In the genomic region with DNA sequence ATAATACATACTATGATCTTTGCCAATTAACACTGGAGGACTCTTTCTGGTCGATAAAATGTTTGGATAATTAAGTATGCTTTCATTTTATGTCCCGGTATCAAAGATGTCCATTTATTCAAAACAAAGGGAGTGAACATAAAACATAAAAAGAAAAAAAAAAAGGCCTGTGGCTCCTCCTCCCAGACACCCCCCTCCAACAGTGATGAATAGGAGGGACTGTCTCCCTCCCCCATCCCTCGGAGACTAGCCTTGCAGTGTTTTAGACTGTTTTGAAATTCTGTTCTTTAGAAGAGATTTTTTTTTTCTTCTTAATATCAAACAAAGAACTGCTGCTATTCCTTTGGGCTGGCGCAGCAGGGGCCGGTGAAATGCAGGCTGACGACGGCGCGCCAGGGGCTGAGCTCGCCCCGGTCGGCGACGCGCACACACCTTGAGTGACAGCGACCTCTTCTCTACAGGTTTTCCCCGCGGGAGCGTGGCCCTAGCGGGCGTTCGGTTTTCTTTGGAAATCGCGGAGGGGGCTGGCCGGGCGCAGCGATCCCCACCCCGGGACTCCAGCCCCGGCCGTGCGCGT, we compare ENCODE assay signal across 8 cellular contexts. TPM values are rescaled to one million over a fixed set of nuclear protein-coding genes. Genes with fewer than 3 reads are reported as not detected.
A peak's percentile ranks its signal among the peaks of the same experiment; 100 is the strongest.
DNase-seq lines count a peak whose midpoint lies in the region; ATAC-seq, FAIRE-seq and TF ChIP-seq lines count a peak whose summit lies in the region.

A gene with protein sequence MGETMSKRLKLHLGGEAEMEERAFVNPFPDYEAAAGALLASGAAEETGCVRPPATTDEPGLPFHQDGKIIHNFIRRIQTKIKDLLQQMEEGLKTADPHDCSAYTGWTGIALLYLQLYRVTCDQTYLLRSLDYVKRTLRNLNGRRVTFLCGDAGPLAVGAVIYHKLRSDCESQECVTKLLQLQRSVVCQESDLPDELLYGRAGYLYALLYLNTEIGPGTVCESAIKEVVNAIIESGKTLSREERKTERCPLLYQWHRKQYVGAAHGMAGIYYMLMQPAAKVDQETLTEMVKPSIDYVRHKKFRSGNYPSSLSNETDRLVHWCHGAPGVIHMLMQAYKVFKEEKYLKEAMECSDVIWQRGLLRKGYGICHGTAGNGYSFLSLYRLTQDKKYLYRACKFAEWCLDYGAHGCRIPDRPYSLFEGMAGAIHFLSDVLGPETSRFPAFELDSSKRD (plus strand): TSS at position 235 of the 577 bp plus-strand sequence. CDS start 689 bp downstream, outside the sequence.

- H4K20me1 ChIP-seq in DOHH2 (ENCODE audit: control insufficient read depth, insufficient read depth, low read depth, low read length) (no peaks in the 10 kb centered on the region), HepG2 (ENCODE audit: insufficient read depth, low read length) (no peaks in the 10 kb centered on the region)

- in situ Hi-C loops in HepG2 (cut with HindIII; ENCODE audit: extremely low pct_ligation_motif_present, low pct_unique_long_range_greater_than_20kb) = no loop called here

- H3K79me2 ChIP-seq in DOHH2 (ENCODE audit: control insufficient read depth, low read length) (peaks cover 8% of the 10 kb centered on the region), HepG2 (ENCODE audit: insufficient read depth, low read length) (peaks cover 21% of the 10 kb centered on the region)

- under 1% methylated on average over 29 of the region's 32 CpGs for WGBS in HUES64
- 0% methylated on average over 22 of the region's 32 CpGs for WGBS in HepG2 (ENCODE audit: low lambda C conversion rate)

- no peak for FAIRE-seq in HepG2 (lab: Jason Lieb, UNC)

- H3K4me2 ChIP-seq in DOHH2 (ENCODE audit: low read length) (peak within 1 kb of the TSS; percentile 72), HepG2 (ENCODE audit: low read depth, low read length) (peak within 1 kb of the TSS; percentile 71)

- no peaks in the 10 kb centered on the region for H3K9me2 ChIP-seq in DOHH2 (replicated peaks; ENCODE audit: control insufficient read depth, low read length)

- BruUV-seq in HepG2 (replicated peaks; lab: Mats Ljungman, UMichigan) = no TSS peak

- POLR2A ChIA-PET in HepG2 (lab: Yijun Ruan, JAX) = interaction anchor here (0.8 to 1.9 kb wide), 13 partner anchors 8 to 741 kb away, joined by 3 to 8 read pairs (median 4); a partner anchor contains a TSS

- DNase-seq in SK-N-MC (ENCODE audit: low read depth, low spot score) (no peak), cerebellum (ENCODE audit: low spot score) (peak; percentile 63), HepG2 (ENCODE audit: low spot score) (no peak), iPS-NIHi11 (ENCODE audit: low spot score) (no peak)
- DNase-seq in stimulated activated CD8-positive, alpha-beta memory T cell treated with anti-CD3 and anti-CD28 coated beads, Interleukin-12 subunit alpha, Interleukin-12 subunit beta, amount 100 ng/mL, for 1 hour (ENCODE audit: low read depth) = peak; percentile 11

- peak within 1 kb of the TSS; percentile 97 for H3K4me3 ChIP-seq in DOHH2 (ENCODE audit: low read length)
- H3K4me3 ChIP-seq in HUES64 (ENCODE audit: low read length) = peak within 1 kb of the TSS; percentile 82
- H3K4me3 ChIP-seq in SK-N-MC = peak within 1 kb of the TSS; percentile 90
- H3K4me3 ChIP-seq in HepG2 (replicated peaks in 1 of 3; ENCODE audit: insufficient read depth in 1 of 3, low read depth in 2 of 3, low read length in 3 of 3) = peak within 1 kb of the TSS; percentile 98 to 99 (median 98)

- no peak for TF ChIP-seq EP300 in HepG2 (IDR thresholded peaks at IDR 0.05; ENCODE audit: low read depth in 2 of 2, low read length in 2 of 2)
- no peak for TF ChIP-seq EP300 in HepG2 (CRISPR knock-in tag; IDR thresholded peaks at IDR 0.05; ENCODE audit: borderline replicate concordance)

- TF ChIP-seq RAD21 in HepG2 (CRISPR knock-in tag; IDR thresholded peaks at IDR 0.05) = no peak

- no peak within 1 kb of the TSS for H2AFZ ChIP-seq in HepG2 (ENCODE audit: low read length)

- H3K4me1 ChIP-seq in DOHH2 (ENCODE audit: control insufficient read depth, low read length) (peaks cover 29% of the 10 kb centered on the region), HUES64 (ENCODE audit: insufficient read depth, low read length) (peaks cover 16% of the 10 kb centered on the region; the same call in 1 of the 2 replicates), HepG2 (ENCODE audit: insufficient read depth, low read length) (peaks cover 44% of the 10 kb centered on the region)

- H3K27me3 ChIP-seq in DOHH2 (ENCODE audit: control insufficient read depth, low read length) = no peaks in the 10 kb centered on the region
- no peaks in the 10 kb centered on the region for H3K27me3 ChIP-seq in HUES64 (ENCODE audit: insufficient read depth, low read length)
- no peaks in the 10 kb centered on the region; a peak in 1 of 5 replicates for H3K27me3 ChIP-seq in HepG2 (ENCODE audit: control insufficient read depth in 1 of 2, insufficient read depth in 2 of 2, low read length in 2 of 2)

- intact Hi-C loops in HepG2 (cut with micrococcal nuclease; ENCODE audit: unreplicated experiment) = loop anchor here (2.0 kb wide), 1 partner anchor 206 kb away; no protein-coding TSS in a partner anchor

- TF ChIP-seq CTCF in DOHH2 (IDR thresholded peaks at IDR 0.05; ENCODE audit: low read depth, low read length, poor library complexity, severe bottlenecking) = no peak
- TF ChIP-seq CTCF in HepG2 (CRISPR knock-in tag; IDR thresholded peaks at IDR 0.05) = no peak

- H3K36me3 ChIP-seq in DOHH2 (ENCODE audit: control insufficient read depth, low read length) = peaks cover 18% of the 10 kb centered on the region
- H3K36me3 ChIP-seq in HUES64 (ENCODE audit: insufficient read depth, low read length) = no peaks in the 10 kb centered on the region
- no peaks in the 10 kb centered on the region for H3K36me3 ChIP-seq in SK-N-MC (ENCODE audit: insufficient read depth, low read length)
- no peaks in the 10 kb centered on the region; a peak in 1 of 5 replicates for H3K36me3 ChIP-seq in HepG2 (replicated peaks in 1 of 2; ENCODE audit: control insufficient read depth in 1 of 2, insufficient read depth in 2 of 2, low read length in 2 of 2)

- CTCF ChIA-PET in HepG2 (lab: Yijun Ruan, JAX; ENCODE audit: low intra/inter-chr PET ratio, low total read pairs) = no interaction called here

- H3K9me3 ChIP-seq in DOHH2 (ENCODE audit: control insufficient read depth, insufficient read depth, low read length) = no peaks in the 10 kb centered on the region
- no peaks in the 10 kb centered on the region for H3K9me3 ChIP-seq in HUES64 (ENCODE audit: insufficient read depth, low read depth, low read length)
- no peaks in the 10 kb centered on the region for H3K9me3 ChIP-seq in SK-N-MC (ENCODE audit: low read depth, low read length)
- no peaks in the 10 kb centered on the region for H3K9me3 ChIP-seq in HepG2 (ENCODE audit: low read length)

- ATAC-seq in GM21529 (IDR thresholded peaks at IDR 0.05; ENCODE audit: unreplicated experiment) = peak; percentile 33
- ATAC-seq in HepG2 = peak; percentile 62

- H3K27ac ChIP-seq in DOHH2 (ENCODE audit: low read depth, low read length) = peak within 1 kb of the TSS; percentile 85
- peak within 1 kb of the TSS; percentile 99 for H3K27ac ChIP-seq in HUES64 (ENCODE audit: low read depth, low read length)
- H3K27ac ChIP-seq in SK-N-MC = peak within 1 kb of the TSS; percentile 96
- H3K27ac ChIP-seq in HepG2 (ENCODE audit: extremely low read length, insufficient read depth, low read length) = peak within 1 kb of the TSS; percentile 99

- H3K9ac ChIP-seq in HUES64 (ENCODE audit: low read depth, low read length) (peak within 1 kb of the TSS; percentile 99), SK-N-MC (ENCODE audit: insufficient read length) (peak within 1 kb of the TSS; percentile 98), HepG2 (ENCODE audit: insufficient read depth, low read depth, low read length) (peak within 1 kb of the TSS; percentile 100)

- H3F3A ChIP-seq in DOHH2 (ENCODE audit: control insufficient read depth, insufficient read depth) = no peaks in the 10 kb centered on the region

- no peak for TF ChIP-seq POLR2A in HepG2 (IDR thresholded peaks at IDR 0.05; ENCODE audit: insufficient read depth in 1 of 2, low read depth in 2 of 2, low read length in 2 of 2)

TF ChIP-seq in HepG2, 621 proteins besides CTCF, POLR2A, EP300 and RAD21 (continues in another document):
- TF ChIP-seq, protein P1, sequence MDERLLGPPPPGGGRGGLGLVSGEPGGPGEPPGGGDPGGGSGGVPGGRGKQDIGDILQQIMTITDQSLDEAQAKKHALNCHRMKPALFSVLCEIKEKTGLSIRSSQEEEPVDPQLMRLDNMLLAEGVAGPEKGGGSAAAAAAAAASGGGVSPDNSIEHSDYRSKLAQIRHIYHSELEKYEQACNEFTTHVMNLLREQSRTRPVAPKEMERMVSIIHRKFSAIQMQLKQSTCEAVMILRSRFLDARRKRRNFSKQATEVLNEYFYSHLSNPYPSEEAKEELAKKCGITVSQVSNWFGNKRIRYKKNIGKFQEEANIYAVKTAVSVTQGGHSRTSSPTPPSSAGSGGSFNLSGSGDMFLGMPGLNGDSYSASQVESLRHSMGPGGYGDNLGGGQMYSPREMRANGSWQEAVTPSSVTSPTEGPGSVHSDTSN (CRISPR knock-in tag; IDR thresholded peaks at IDR 0.05) = peak; percentile 60
- no peak for TF ChIP-seq SIX4 (CRISPR knock-in tag; IDR thresholded peaks at IDR 0.05)

RNA-seq across cellular contexts. Expression of the gene that starts here (rescaled TPM):
- polyA plus RNA-seq in HUES64 (2013, experiment 1 of 2) = 14.3 TPM
- polyA plus RNA-seq in HUES64 (2013, experiment 2 of 2) = 10.7 TPM
- total RNA-seq in cerebellum (48.2 TPM), HepG2 (2016; rRNA removed; fragmentation: Illumina TruSeq; extraction: Trizol) (13.8 and 22.0 TPM in 2 replicates)
- total RNA-seq in HepG2 (2016; cell fraction: cytosol; rRNA removed; fragmentation: Illumina TruSeq; extraction: Trizol; ENCODE audit: low read depth) = 4.6 and 5.7 TPM in 2 replicates
- total RNA-seq in HepG2 (2016; cell fraction: insoluble cytoplasmic fraction; rRNA removed; fragmentation: Illumina TruSeq; extraction: Trizol) = 14.5 and 21.5 TPM in 2 replicates
- 6.3 TPM in 2 replicates for total RNA-seq in HepG2 (2016; cell fraction: membrane; rRNA removed; fragmentation: Illumina TruSeq; extraction: Trizol)
- 9.4 and 10.2 TPM in 2 replicates for total RNA-seq in HepG2 (2016; cell fraction: nucleus; rRNA removed; fragmentation: Illumina TruSeq; extraction: Trizol)
- 9.8 and 10.0 TPM in 2 replicates for polyA plus RNA-seq in HepG2 (2011; rRNA removed)
- 11.7 and 12.5 TPM in 2 replicates for polyA plus RNA-seq in HepG2 (2011; cell fraction: cytosol; rRNA removed)
- polyA plus RNA-seq in HepG2 (2011; cell fraction: nucleus; rRNA removed) = 3.7 and 6.6 TPM in 2 replicates
- 7.3 and 8.8 TPM in 2 replicates for polyA plus RNA-seq in HepG2 (2012)
- 4.1 and 4.3 TPM in 2 replicates for polyA plus RNA-seq in HepG2 (2016; cell fraction: cytosol; fragmentation: Illumina TruSeq; extraction: Trizol; ENCODE audit: low read depth)
- polyA plus RNA-seq in HepG2 (2016; cell fraction: insoluble cytoplasmic fraction; fragmentation: Illumina TruSeq; extraction: Trizol; ENCODE audit: low read depth) = 19.0 and 21.3 TPM in 2 replicates
- polyA plus RNA-seq in HepG2 (2016; cell fraction: membrane; fragmentation: Illumina TruSeq; extraction: Trizol; ENCODE audit: low read depth) = 5.6 and 6.6 TPM in 2 replicates
- 11.1 and 16.0 TPM in 2 replicates for polyA plus RNA-seq in HepG2 (2016; cell fraction: nucleus; fragmentation: Illumina TruSeq; extraction: Trizol; ENCODE audit: insufficient read depth, low read depth)
- polyA minus RNA-seq in HepG2 (2011; rRNA and poly(A)+ RNA removed; ENCODE audit: low replicate concordance) = 30.3 and 36.9 TPM in 2 replicates
- polyA minus RNA-seq in HepG2 (2011; cell fraction: cytosol; rRNA and poly(A)+ RNA removed) = 7.6 and 8.4 TPM in 2 replicates
- 4.7 and 8.1 TPM in 2 replicates for polyA minus RNA-seq in HepG2 (2011; cell fraction: nucleus; rRNA and poly(A)+ RNA removed)

Comparison
In these comparisons a context has a peak if more than half of its experiments do, and no peak if none do; other contexts are left out.
1. DNase-seq: peak in cerebellum (single experiment) and stimulated activated CD8-positive, alpha-beta memory T cell treated with anti-CD3 and anti-CD28 coated beads, Interleukin-12 subunit alpha, Interleukin-12 subunit beta, amount 100 ng/mL, for 1 hour (single experiment); none in SK-N-MC (single experiment), HepG2 (single experiment) and iPS-NIHi11 (single experiment).
2. Peak in every context shown above with its lines, with median percentiles within 50 percentile points of each other: H3K27ac ChIP-seq, H3K4me3 ChIP-seq and H3K9ac ChIP-seq.